8 cellular contexts compared by ENCODE assay signal in genomic region chrY:3003846-3004245, GRCh38.
A peak's percentile ranks its signal among the peaks of the same experiment; 100 is the strongest.
DNase-seq lines count a peak whose midpoint lies in the region; ATAC-seq and TF ChIP-seq lines count a peak whose summit lies in the region.

No MANE protein-coding gene starts in this region.

- peak overlapping the region; percentile 93 for H3K4me3 Mint-ChIP-seq in activated B cell treated with CpG ODN at 0.5 μM for 24 hours

- H3K4me3 ChIP-seq in iPS-20b (ENCODE audit: low read length) (peak overlapping the region; percentile 30; the same call in 1 of the 2 replicates), Peyer's patch (peak overlapping the region in 2 of 4 donors; percentile 43 to 57)

- H3K9ac ChIP-seq in iPS-20b (ENCODE audit: low read depth, low read length) = no peak overlapping the region

- H3K9me3 Mint-ChIP-seq in activated B cell treated with CpG ODN at 0.5 μM for 24 hours = no peaks in the 10 kb centered on the region

- no peak overlapping the region for H3K27ac ChIP-seq in iPS-20b (ENCODE audit: low read length)
- peak overlapping the region in 2 of 4 donors; percentile 89 to 93 for H3K27ac ChIP-seq in Peyer's patch

- H3K36me3 ChIP-seq in iPS-20b (ENCODE audit: insufficient read depth, low read depth, low read length) (no peaks in the 10 kb centered on the region), Peyer's patch (no peaks in the 10 kb centered on the region)

- H3K27me3 Mint-ChIP-seq in activated B cell treated with CpG ODN at 0.5 μM for 24 hours = no peaks in the 10 kb centered on the region

- ATAC-seq in activated B cell treated with CpG ODN at 0.5 μM for 24 hours (ENCODE audit: low read depth) (peak; percentile 29), GM21360 (IDR thresholded peaks at IDR 0.05; ENCODE audit: unreplicated experiment) (no peak), HG02759 (IDR thresholded peaks at IDR 0.05; ENCODE audit: unreplicated experiment) (no peak), SK-N-SH treated with all-trans-retinoic acid at 6 μM for 48 hours (no peak)

- TF ChIP-seq CTCF in activated B cell treated with CpG ODN at 0.5 μM for 24 hours (IDR thresholded peaks at IDR 0.05) (no peak), Peyer's patch (IDR thresholded peaks at IDR 0.05) (no peak)

- peak; percentile 6 for DNase-seq in AG20443 (ENCODE audit: low spot score)
- DNase-seq in H4 (ENCODE audit: low spot score) = peak; percentile 10
- DNase-seq in activated B cell treated with CpG ODN at 0.5 μM for 24 hours = no peak
- no peak for DNase-seq in Peyer's patch

- CTCF ChIA-PET in activated B cell treated with CpG ODN at 0.5 μM for 24 hours (lab: Charles Lee) = interaction anchor here (1.0 kb wide), 1 partner anchor 15 kb away, joined by 3 read pairs; no protein-coding TSS in a partner anchor

- no peaks in the 10 kb centered on the region for H3K9me3 ChIP-seq in iPS-20b (ENCODE audit: insufficient read depth, low read depth, low read length)
- H3K9me3 ChIP-seq in Peyer's patch = no peaks in the 10 kb centered on the region

- POLR2A ChIA-PET in activated B cell treated with CpG ODN at 0.5 μM for 24 hours (lab: Charles Lee) = interaction anchor here (0.9 to 2.5 kb wide), 5 partner anchors 12 to 69 kb away, joined by 3 to 12 read pairs (median 6); partner anchors contain the start of gene ZFY

- H3K27me3 ChIP-seq in iPS-20b (ENCODE audit: insufficient read depth, low read length) = no peaks in the 10 kb centered on the region
- H3K27me3 ChIP-seq in Peyer's patch = no peaks in the 10 kb centered on the region

- peaks cover 14% of the 10 kb centered on the region for H3K36me3 Mint-ChIP-seq in activated B cell treated with CpG ODN at 0.5 μM for 24 hours (ENCODE audit: low read depth)

- H3K4me1 Mint-ChIP-seq in activated B cell treated with CpG ODN at 0.5 μM for 24 hours = peaks cover 65% of the 10 kb centered on the region

- H3K27ac Mint-ChIP-seq in activated B cell treated with CpG ODN at 0.5 μM for 24 hours = peak overlapping the region; percentile 93

- H3K4me1 ChIP-seq in iPS-20b (ENCODE audit: insufficient read depth, low read length) = peaks cover 6% of the 10 kb centered on the region; the same call in 1 of the 2 replicates
- peaks cover 0 to 20% (median 0%) of the 10 kb centered on the region in 4 donors for H3K4me1 ChIP-seq in Peyer's patch

- no peak for TF ChIP-seq POLR2A in Peyer's patch (IDR thresholded peaks at IDR 0.05)

- intact Hi-C loops in activated B cell treated with CpG ODN at 0.5 μM for 24 hours (cut with micrococcal nuclease) = loop anchor here (1.0 to 2.0 kb wide), 2 partner anchors 12 to 67 kb away; no protein-coding TSS in a partner anchor

TF ChIP-seq in SK-N-SH treated with all-trans-retinoic acid at 6 μM for 48 hours, 23 proteins besides CTCF, POLR2A, EP300 and RAD21:
- no peak for TF ChIP-seq ZFP30 (CRISPR knock-in tag; IDR thresholded peaks at IDR 0.05)
- no peak for TF ChIP-seq BACH2 (CRISPR knock-in tag; IDR thresholded peaks at IDR 0.05; ENCODE audit: borderline replicate concordance)
- TF ChIP-seq POU6F1 (CRISPR knock-in tag; IDR thresholded peaks at IDR 0.05; ENCODE audit: borderline replicate concordance, low read depth) = no peak
- no peak for TF ChIP-seq OSR1 (CRISPR knock-in tag; IDR thresholded peaks at IDR 0.05)
- TF ChIP-seq RARB (CRISPR knock-in tag; IDR thresholded peaks at IDR 0.05) = no peak
- no peak for TF ChIP-seq ZNF70 (CRISPR knock-in tag; IDR thresholded peaks at IDR 0.05)
- TF ChIP-seq GLIS3 (CRISPR knock-in tag; IDR thresholded peaks at IDR 0.05) = no peak
- no peak for TF ChIP-seq ZFP3 (CRISPR knock-in tag; IDR thresholded peaks at IDR 0.05)
- TF ChIP-seq ISL1 (CRISPR knock-in tag; IDR thresholded peaks at IDR 0.05) = no peak
- no peak for TF ChIP-seq CSRNP3 (CRISPR knock-in tag; IDR thresholded peaks at IDR 0.05)
- no peak for TF ChIP-seq CREB5 (CRISPR knock-in tag; IDR thresholded peaks at IDR 0.05; ENCODE audit: low read depth)
- no peak for TF ChIP-seq TCF4 (CRISPR knock-in tag; IDR thresholded peaks at IDR 0.05; ENCODE audit: borderline replicate concordance)
- TF ChIP-seq ARNTL (CRISPR knock-in tag; IDR thresholded peaks at IDR 0.05; ENCODE audit: borderline replicate concordance, low read depth) = no peak
- no peak for TF ChIP-seq SNAI2 (CRISPR knock-in tag; IDR thresholded peaks at IDR 0.05)
- no peak for TF ChIP-seq PPARA (CRISPR knock-in tag; IDR thresholded peaks at IDR 0.05; ENCODE audit: borderline replicate concordance)

Comparison
In these comparisons a context has a peak if more than half of its experiments do, and no peak if none do; other contexts are left out.
1. DNase-seq: peak in AG20443 (single experiment) and H4 (single experiment); none in activated B cell treated with CpG ODN at 0.5 μM for 24 hours (single experiment) and Peyer's patch (0 of 3).